20 cellular contexts compared by ENCODE assay signal in the genomic region with DNA sequence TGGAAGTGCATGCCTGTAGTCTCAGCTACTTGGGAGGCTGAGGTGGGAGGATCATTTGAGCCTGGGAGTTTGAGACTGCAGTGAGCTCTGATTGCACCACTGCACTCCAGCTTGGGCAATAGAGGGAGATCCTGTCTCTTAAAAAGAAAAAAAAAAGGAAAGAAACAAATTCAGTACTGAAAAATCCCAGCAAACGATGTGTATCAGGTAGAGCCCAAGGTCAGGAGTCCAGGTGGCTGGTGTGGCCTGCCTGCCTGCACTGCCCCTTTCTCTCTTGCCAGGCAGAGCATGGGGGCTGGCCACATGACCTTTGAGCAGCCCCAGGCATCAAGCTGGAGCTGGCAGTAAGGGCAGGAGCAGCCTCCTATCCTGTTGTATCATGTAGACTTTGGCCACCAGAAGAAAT. TPM values are rescaled to one million over a fixed set of nuclear protein-coding genes. Genes with fewer than 3 reads are reported as not detected.
DNase-seq lines count a peak whose midpoint lies in the region; ATAC-seq and TF ChIP-seq lines count a peak whose summit lies in the region.
"Had no signal": no experiment of that assay in that cellular context is flagged by ENCODE, and none has a peak within 500 bp of the region (broad histone marks: within the 10 kb centered on the region; RNA-seq: fewer than 3 reads in every experiment).

No MANE protein-coding gene starts in this region.

- no peak overlapping the region for H3K9ac ChIP-seq in trophoblast cell (ENCODE audit: low read length)
- H3K9ac ChIP-seq: GM23248 had no signal

- H3K27ac ChIP-seq in CD4-positive, CD25-positive, alpha-beta regulatory T cell (ENCODE audit: insufficient read depth, low read length, poor library complexity, severe bottlenecking) = no peak overlapping the region
- H3K27ac ChIP-seq in RWPE2 (ENCODE audit: poor library complexity, severe bottlenecking) (peak overlapping the region; percentile 17), hepatocyte (no peak overlapping the region), trophoblast cell (ENCODE audit: low read depth, low read length) (no peak overlapping the region), ascending aorta (no peak overlapping the region)
- H3K27ac ChIP-seq: GM23248 had no signal

- no peak overlapping the region for H3K4me3 ChIP-seq in CD4-positive, CD25-positive, alpha-beta regulatory T cell (ENCODE audit: low read depth, low read length)
- H3K4me3 ChIP-seq in RWPE2 (ENCODE audit: severe bottlenecking) (no peak overlapping the region), hepatocyte (no peak overlapping the region), trophoblast cell (ENCODE audit: low read depth, low read length) (no peak overlapping the region), ascending aorta (no peak overlapping the region)
- H3K4me3 ChIP-seq: cardiac muscle cell, GM23248, right atrium auricular region had no signal

- no peaks in the 10 kb centered on the region for H3K79me2 ChIP-seq in hepatocyte
- H3K79me2 ChIP-seq in trophoblast cell (ENCODE audit: control insufficient read depth, insufficient read depth, low read length, poor library complexity) = no peaks in the 10 kb centered on the region

- H3K9me2 ChIP-seq in hepatocyte (replicated peaks; ENCODE audit: insufficient read depth) = no peaks in the 10 kb centered on the region

- H2AFZ ChIP-seq in hepatocyte = no peak overlapping the region
- no peak overlapping the region for H2AFZ ChIP-seq in trophoblast cell (ENCODE audit: insufficient read depth, low read length, poor library complexity)
- H2AFZ ChIP-seq: GM23248 had no signal

- TF ChIP-seq CTCF in RWPE2 (IDR thresholded peaks at IDR 0.05; ENCODE audit: poor library complexity, severe bottlenecking) (no peak), hepatocyte (IDR thresholded peaks at IDR 0.05; ENCODE audit: poor library complexity) (no peak), ascending aorta (IDR thresholded peaks at IDR 0.05) (no peak)

- no peak overlapping the region for H2BK5ac ChIP-seq in trophoblast cell (ENCODE audit: low read depth, low read length, poor library complexity)

- no peak overlapping the region for H2AK5ac ChIP-seq in trophoblast cell (ENCODE audit: low read length)

- H3K4me1 Mint-ChIP-seq in CD4-positive, CD25-positive, alpha-beta regulatory T cell = peaks cover 6 to 62% (median 31%) of the 10 kb centered on the region in 4 donors
- H3K4me1 Mint-ChIP-seq in T-helper 2 cell treated with Interferon-gamma antibody and Interleukin-4, amounts not matched to agents 5 μg/mL and 100 μg/mL, for 36 hours (ENCODE audit: low read depth) = peaks cover 6% of the 10 kb centered on the region

- H3K36me3 Mint-ChIP-seq in CD4-positive, CD25-positive, alpha-beta regulatory T cell = peaks cover 35% of the 10 kb centered on the region
- peaks cover 35% of the 10 kb centered on the region for H3K36me3 Mint-ChIP-seq in T-helper 2 cell treated with Interferon-gamma antibody and Interleukin-4, amounts not matched to agents 5 μg/mL and 100 μg/mL, for 36 hours (ENCODE audit: low read depth)

- no peak overlapping the region for H2BK120ac ChIP-seq in trophoblast cell (ENCODE audit: insufficient read depth, low read length, poor library complexity)

- WGBS in hepatocyte (ENCODE audit: low lambda C conversion rate, missing lambda C conversion rate) = 92% methylated on average over 1 of the region's 1 CpG
- WGBS in trophoblast cell (ENCODE audit: extremely low coverage, insufficient coverage, insufficient read length) = no CpG with 5 or more reads among the region's 1 CpG

- H3K23ac ChIP-seq in trophoblast cell (ENCODE audit: low read length) = no peak overlapping the region

- no peak overlapping the region for H3K18ac ChIP-seq in trophoblast cell (ENCODE audit: low read length)

- peaks cover 8% of the 10 kb centered on the region for H3K4me1 ChIP-seq in CD4-positive, CD25-positive, alpha-beta regulatory T cell (ENCODE audit: control insufficient read depth, insufficient read depth, low read length, poor library complexity, severe bottlenecking)
- H3K4me1 ChIP-seq in RWPE2 (ENCODE audit: insufficient read depth, poor library complexity, severe bottlenecking) (peaks cover 28% of the 10 kb centered on the region), hepatocyte (ENCODE audit: insufficient read depth) (peaks cover 12% of the 10 kb centered on the region), trophoblast cell (ENCODE audit: control insufficient read depth in 1 of 2, insufficient read depth in 2 of 2, low read length in 2 of 2) (peaks cover 7 to 9% of the 10 kb centered on the region in 2 experiments), ascending aorta (peaks cover 0 to 13% of the 10 kb centered on the region in 2 donors)

- no peak for ATAC-seq in CD4-positive, CD25-positive, alpha-beta regulatory T cell (ENCODE audit: low read depth in 2 of 2)
- ATAC-seq in RWPE2 (ENCODE audit: low read depth) (no peak), HG02763 (IDR thresholded peaks at IDR 0.05; ENCODE audit: unreplicated experiment) (no peak)

- peaks cover 2% of the 10 kb centered on the region for H3K79me1 ChIP-seq in trophoblast cell (ENCODE audit: low read length)

- peak overlapping the region in 2 of 3 donors; percentile 75 to 86 for H3K27ac Mint-ChIP-seq in CD4-positive, CD25-positive, alpha-beta regulatory T cell
- no peak overlapping the region for H3K27ac Mint-ChIP-seq in T-helper 2 cell treated with Interferon-gamma antibody and Interleukin-4, amounts not matched to agents 5 μg/mL and 100 μg/mL, for 36 hours

- H4K8ac ChIP-seq in trophoblast cell (ENCODE audit: low read depth, low read length) = no peak overlapping the region

- H4K12ac ChIP-seq in trophoblast cell (ENCODE audit: low read depth, low read length) = no peak overlapping the region

- H4K20me1 ChIP-seq in hepatocyte (ENCODE audit: insufficient read depth, poor library complexity, severe bottlenecking) = no peaks in the 10 kb centered on the region

- H2BK12ac ChIP-seq in trophoblast cell (ENCODE audit: low read length) = no peak overlapping the region

- H3K27me3 ChIP-seq in CD4-positive, CD25-positive, alpha-beta regulatory T cell (ENCODE audit: control insufficient read depth, insufficient read depth, low read length) = no peaks in the 10 kb centered on the region
- no peaks in the 10 kb centered on the region for H3K27me3 ChIP-seq in RWPE2 (ENCODE audit: insufficient read depth, poor library complexity, severe bottlenecking)
- H3K27me3 ChIP-seq in hepatocyte = no peaks in the 10 kb centered on the region
- H3K27me3 ChIP-seq in trophoblast cell (ENCODE audit: insufficient read depth, low read length) = no peaks in the 10 kb centered on the region
- H3K27me3 ChIP-seq in ascending aorta = no peaks in the 10 kb centered on the region
- H3K27me3 ChIP-seq: cardiac muscle cell, right atrium auricular region had no signal

- H3K14ac ChIP-seq in trophoblast cell (ENCODE audit: low read length) = no peak overlapping the region

- H3K9me3 ChIP-seq in CD4-positive, CD25-positive, alpha-beta regulatory T cell (ENCODE audit: control insufficient read depth in 2 of 2, low read length in 2 of 2) = no peaks in the 10 kb centered on the region
- H3K9me3 ChIP-seq in RWPE2 (ENCODE audit: severe bottlenecking) = no peaks in the 10 kb centered on the region
- H3K9me3 ChIP-seq in hepatocyte (ENCODE audit: low read depth) = no peaks in the 10 kb centered on the region
- peaks cover 2% of the 10 kb centered on the region for H3K9me3 ChIP-seq in trophoblast cell (ENCODE audit: insufficient read depth, low read depth, low read length)
- no peaks in the 10 kb centered on the region for H3K9me3 ChIP-seq in ascending aorta
- H3K9me3 ChIP-seq: right atrium auricular region had no signal

- intact Hi-C loops in ascending aorta (cut with DNase I) = no loop called here

- peaks cover 77% of the 10 kb centered on the region for H3K36me3 ChIP-seq in CD4-positive, CD25-positive, alpha-beta regulatory T cell (ENCODE audit: control insufficient read depth, insufficient read depth, low read length)
- H3K36me3 ChIP-seq in RWPE2 (ENCODE audit: low read depth) (peaks cover 79% of the 10 kb centered on the region), hepatocyte (replicated peaks; ENCODE audit: insufficient read depth, low read depth) (no peaks in the 10 kb centered on the region), trophoblast cell (ENCODE audit: control insufficient read depth in 1 of 2, insufficient read depth in 2 of 2, low read length in 2 of 2) (peaks cover 15 to 33% of the 10 kb centered on the region in 2 experiments), ascending aorta (no peaks in the 10 kb centered on the region)
- H3K36me3 ChIP-seq: cardiac muscle cell, right atrium auricular region had no signal

- no peaks in the 10 kb centered on the region for H3K9me3 Mint-ChIP-seq in CD4-positive, CD25-positive, alpha-beta regulatory T cell
- peaks cover 4% of the 10 kb centered on the region for H3K9me3 Mint-ChIP-seq in T-helper 2 cell treated with Interferon-gamma antibody and Interleukin-4, amounts not matched to agents 5 μg/mL and 100 μg/mL, for 36 hours

- no peak overlapping the region for H3K4me3 Mint-ChIP-seq in CD4-positive, CD25-positive, alpha-beta regulatory T cell
- H3K4me3 Mint-ChIP-seq in T-helper 2 cell treated with Interferon-gamma antibody and Interleukin-4, amounts not matched to agents 5 μg/mL and 100 μg/mL, for 36 hours = no peak overlapping the region
- H3K4me3 Mint-ChIP-seq: CD14-positive monocyte had no signal

- no peaks in the 10 kb centered on the region for H3K27me3 Mint-ChIP-seq in CD4-positive, CD25-positive, alpha-beta regulatory T cell
- no peaks in the 10 kb centered on the region for H3K27me3 Mint-ChIP-seq in T-helper 2 cell treated with Interferon-gamma antibody and Interleukin-4, amounts not matched to agents 5 μg/mL and 100 μg/mL, for 36 hours (ENCODE audit: low read depth)

- no peak for DNase-seq in CD4-positive, CD25-positive, alpha-beta regulatory T cell
- DNase-seq in RWPE2 (ENCODE audit: low spot score) (peak; percentile 9), hepatocyte (ENCODE audit: low spot score) (peak; percentile 43), trophoblast cell (peak; percentile 12 to 55), ascending aorta (ENCODE audit: low spot score in 2 of 2) (no peak), nucleus accumbens (lab: John Stamatoyannopoulos, UW) (no peak)
- no peak for DNase-seq in T-helper 2 cell treated with Interferon-gamma antibody and Interleukin-4, amounts not matched to agents 5 μg/mL and 100 μg/mL, for 36 hours (ENCODE audit: low spot score)
- DNase-seq: activated CD4-positive, alpha-beta T cell treated with anti-CD3 and anti-CD28 coated beads, Interleukin-2, amount 50 U/mL, for 1 hour; activated CD8-positive, alpha-beta memory T cell treated with anti-CD3 and anti-CD28 coated beads, Interleukin-2, amount 50 U/mL, for 48 hours; activated naive CD4-positive, alpha-beta T cell; GM23248; KBM-7; left cardiac atrium; MV-4-11; NCI-H187; NCI-H774 had no signal

- H3K4me2 ChIP-seq in hepatocyte (no peak overlapping the region), trophoblast cell (ENCODE audit: low read length) (no peak overlapping the region)

- H3K4ac ChIP-seq in trophoblast cell (ENCODE audit: low read depth, low read length) = no peak overlapping the region

- H4K91ac ChIP-seq in trophoblast cell (ENCODE audit: low read depth, low read length) = no peak overlapping the region

RNA-seq across cellular contexts. Expression of a gene that starts 31.8 kb away (rescaled TPM):
- 84.7 TPM for total RNA-seq in CD4-positive, CD25-positive, alpha-beta regulatory T cell
- 10 to 100 TPM; 33.4 to 47.9 (median 38.3) TPM for polyA plus RNA-seq in CD4-positive, CD25-positive, alpha-beta regulatory T cell
- total RNA-seq in hepatocyte = 10.6 and 12.1 TPM in 2 replicates
- polyA plus RNA-seq in hepatocyte = 12.9 and 13.4 TPM in 2 replicates
- 35.5 and 36.8 TPM in 2 replicates for polyA plus RNA-seq in trophoblast cell (2013)
- 21.2 TPM for total RNA-seq in ascending aorta

Comparison
In these comparisons a context has a peak if more than half of its experiments do, and no peak if none do; other contexts are left out.
1. DNase-seq: peak in RWPE2 (single experiment), hepatocyte (single experiment) and trophoblast cell (2 of 2); none in CD4-positive, CD25-positive, alpha-beta regulatory T cell (0 of 3), ascending aorta (0 of 2), T-helper 2 cell treated with Interferon-gamma antibody and Interleukin-4, amounts not matched to agents 5 μg/mL and 100 μg/mL, for 36 hours (single experiment) and nucleus accumbens (0 of 56).